ENCODE assay signal across 28 cellular contexts in the genomic region with DNA sequence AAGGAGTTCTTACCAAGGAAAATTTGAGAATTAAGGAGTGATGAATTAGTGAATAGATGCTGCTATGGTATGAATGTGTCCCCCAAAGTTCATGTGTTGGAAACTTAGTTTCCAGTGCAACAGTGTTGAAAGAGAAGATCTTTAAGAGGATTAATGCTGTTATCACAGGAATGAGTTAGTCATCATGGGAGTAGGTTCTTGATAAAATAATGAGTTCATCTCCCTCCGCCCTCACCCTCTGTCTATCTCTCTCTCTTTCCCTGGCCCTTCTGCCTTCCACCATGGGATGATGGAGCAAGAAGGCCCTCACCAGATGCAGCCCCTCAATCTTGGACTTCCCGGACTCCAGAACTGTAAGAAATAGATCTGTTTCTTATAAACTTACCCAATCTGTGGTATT.
"Had no signal": no experiment of that assay in that cellular context is flagged by ENCODE, and none has a peak within 500 bp of the region (broad histone marks: within the 10 kb centered on the region; RNA-seq: fewer than 3 reads in every experiment).

No MANE protein-coding gene starts in this region.

- DNase-seq: activated CD4-positive, alpha-beta T cell treated with anti-CD3 and anti-CD28 coated beads for 36 hours; activated CD4-positive, alpha-beta T cell treated with anti-CD3 and anti-CD28 coated beads, Interleukin-2, amount 10 ng/mL, durations not matched to agents 7 days and 5 days; activated CD4-positive, alpha-beta T cell treated with anti-CD3 and anti-CD28 coated beads, Interleukin-2, amount 50 U/mL, for 48 hours; activated CD8-positive, alpha-beta T cell treated with anti-CD3 and anti-CD28 coated beads, Interleukin-2, amount 10 ng/mL, durations not matched to agents 7 days and 5 days; activated gamma-delta T cell treated with Interleukin-2 at 50 U/mL for 16 hours; activated naive CD4-positive, alpha-beta T cell treated with anti-CD3 and anti-CD28 coated beads for 36 hours; activated T-cell treated with anti-CD3 and anti-CD28 coated beads, Interleukin-2, amount 50 U/mL, for 24 hours; amygdala; cerebellar nuclear complex; Kasumi-1; KG1; MG63; NCI-H1048; NCI-H1436 treated with DMSO at 0.1 percent for 48 hours; NCI-H1694 treated with DMSO at 0.1 percent for 48 hours; NCI-H2029; NCI-H510A; NCI-H526; NCI-H748 treated with DMSO at 0.1 percent for 48 hours; NK-92 treated with Interleukin-12 subunit alpha and Interleukin-12 subunit beta, amount 100 ng/mL, for 24 hours; PC-3; Peyer's patch; RPMI8226; SHP77 treated with DMSO at 0.1 percent for 48 hours; SK-N-SH had no signal

- ATAC-seq: activated CD4-positive, alpha-beta T cell treated with anti-CD3 and anti-CD28 coated beads for 36 hours; activated CD4-positive, CD25-positive, alpha-beta regulatory T cell treated with anti-CD3 and anti-CD28 coated beads, Interleukin-2, amount 50 U/mL, for 24 hours; activated CD8-positive, alpha-beta T cell treated with anti-CD3 and anti-CD28 coated beads, Interleukin-2, amount 10 ng/mL, durations not matched to agents 7 days and 5 days; activated naive CD4-positive, alpha-beta T cell treated with anti-CD3 and anti-CD28 coated beads, Interleukin-2, amount 50 U/mL, for 72 hours; PC-3; WTC11 had no signal
